Comparison of ENCODE assay signal across 1 cellular context in genomic region chr16:78230832-78231231, GRCh38.
TF ChIP-seq lines count a peak whose summit lies in the region.

No MANE protein-coding gene starts in this region.

TF ChIP-seq in SK-N-SH, 30 proteins besides CTCF, POLR2A, EP300 and RAD21 (continued from another document):
- peak; percentile 43; the same call in 1 of the 2 replicates for TF ChIP-seq PBX3 (IDR thresholded peaks at IDR 0.05)
